Comparison of ENCODE assay signal across 17 cellular contexts in genomic region chr1:185489406-185489805, GRCh38.
"Had no signal": no experiment of that assay in that cellular context is flagged by ENCODE, and none has a peak within 500 bp of the region (broad histone marks: within the 10 kb centered on the region; RNA-seq: fewer than 3 reads in every experiment).

No MANE protein-coding gene starts in this region.

- H3K36me3 Mint-ChIP-seq: activated naive CD4-positive, alpha-beta T cell treated with anti-CD3 and anti-CD28 coated beads, Interleukin-2, amount 50 U/mL, for 72 hours; type B pancreatic cell had no signal

- H3K27ac Mint-ChIP-seq: activated CD4-positive, alpha-beta T cell treated with anti-CD3 and anti-CD28 coated beads, Interleukin-2, amount 10 ng/mL, durations not matched to agents 7 days and 5 days; activated naive CD4-positive, alpha-beta T cell treated with anti-CD3 and anti-CD28 coated beads, Interleukin-2, amount 50 U/mL, for 72 hours; activated T-cell treated with anti-CD3 and anti-CD28 coated beads, Interleukin-2, amount 50 U/mL, for 72 hours; endodermal cell; stimulated activated naive CD8-positive, alpha-beta T cell treated with anti-CD3 and anti-CD28 coated beads, Interleukin-15, Interleukin-2, amounts not matched to agents 100 ng/mL and 50 ng/mL, for 24 hours; type B pancreatic cell had no signal

- ATAC-seq: activated naive CD4-positive, alpha-beta T cell treated with anti-CD3 and anti-CD28 coated beads, Interleukin-2, amount 50 U/mL, for 72 hours; activated T-cell treated with anti-CD3 and anti-CD28 coated beads, Interleukin-2, amount 50 U/mL, for 72 hours; SK-N-SH treated with all-trans-retinoic acid at 6 μM for 48 hours had no signal

- H3K4me3 ChIP-seq: cardiac muscle cell, dorsolateral prefrontal cortex had no signal

- H3K9me3 Mint-ChIP-seq: activated CD4-positive, alpha-beta T cell treated with anti-CD3 and anti-CD28 coated beads, Interleukin-2, amount 10 ng/mL, durations not matched to agents 7 days and 5 days; activated naive CD4-positive, alpha-beta T cell treated with anti-CD3 and anti-CD28 coated beads, Interleukin-2, amount 50 U/mL, for 72 hours; activated T-cell treated with anti-CD3 and anti-CD28 coated beads, Interleukin-2, amount 50 U/mL, for 72 hours; endodermal cell; stimulated activated naive CD8-positive, alpha-beta T cell treated with anti-CD3 and anti-CD28 coated beads, Interleukin-15, Interleukin-2, amounts not matched to agents 100 ng/mL and 50 ng/mL, for 24 hours; type B pancreatic cell had no signal

- H3K4me1 Mint-ChIP-seq: activated CD4-positive, alpha-beta T cell treated with anti-CD3 and anti-CD28 coated beads, Interleukin-2, amount 10 ng/mL, durations not matched to agents 7 days and 5 days had no signal

- DNase-seq: activated CD4-positive, alpha-beta T cell treated with anti-CD3 and anti-CD28 coated beads, Interleukin-2, amount 10 ng/mL, durations not matched to agents 7 days and 5 days; activated CD8-positive, alpha-beta memory T cell treated with anti-CD3 and anti-CD28 coated beads for 24 hours; activated CD8-positive, alpha-beta memory T cell treated with anti-CD3 and anti-CD28 coated beads, Interleukin-2, amount 50 U/mL, for 48 hours; activated gamma-delta T cell; activated T-cell treated with anti-CD3 and anti-CD28 coated beads, Interleukin-2, amount 50 U/mL, for 72 hours; dorsolateral prefrontal cortex; foreskin melanocyte; kidney glomerular epithelial cell; occipital lobe; T-helper 1 cell; T1000 had no signal

- H3K4me3 Mint-ChIP-seq: activated CD4-positive, alpha-beta T cell treated with anti-CD3 and anti-CD28 coated beads, Interleukin-2, amount 10 ng/mL, durations not matched to agents 7 days and 5 days; activated T-cell treated with anti-CD3 and anti-CD28 coated beads, Interleukin-2, amount 50 U/mL, for 72 hours; endodermal cell; stimulated activated naive CD8-positive, alpha-beta T cell treated with anti-CD3 and anti-CD28 coated beads, Interleukin-15, Interleukin-2, amounts not matched to agents 100 ng/mL and 50 ng/mL, for 24 hours; type B pancreatic cell had no signal

- H3K27me3 Mint-ChIP-seq: activated CD4-positive, alpha-beta T cell treated with anti-CD3 and anti-CD28 coated beads, Interleukin-2, amount 10 ng/mL, durations not matched to agents 7 days and 5 days; stimulated activated naive CD8-positive, alpha-beta T cell treated with anti-CD3 and anti-CD28 coated beads, Interleukin-15, Interleukin-2, amounts not matched to agents 100 ng/mL and 50 ng/mL, for 24 hours; type B pancreatic cell had no signal

- H3K36me3 ChIP-seq: cardiac muscle cell had no signal

- H3K27me3 ChIP-seq: cardiac muscle cell, dorsolateral prefrontal cortex had no signal

- H3K27ac ChIP-seq: cardiac muscle cell had no signal
